In the genomic region with DNA sequence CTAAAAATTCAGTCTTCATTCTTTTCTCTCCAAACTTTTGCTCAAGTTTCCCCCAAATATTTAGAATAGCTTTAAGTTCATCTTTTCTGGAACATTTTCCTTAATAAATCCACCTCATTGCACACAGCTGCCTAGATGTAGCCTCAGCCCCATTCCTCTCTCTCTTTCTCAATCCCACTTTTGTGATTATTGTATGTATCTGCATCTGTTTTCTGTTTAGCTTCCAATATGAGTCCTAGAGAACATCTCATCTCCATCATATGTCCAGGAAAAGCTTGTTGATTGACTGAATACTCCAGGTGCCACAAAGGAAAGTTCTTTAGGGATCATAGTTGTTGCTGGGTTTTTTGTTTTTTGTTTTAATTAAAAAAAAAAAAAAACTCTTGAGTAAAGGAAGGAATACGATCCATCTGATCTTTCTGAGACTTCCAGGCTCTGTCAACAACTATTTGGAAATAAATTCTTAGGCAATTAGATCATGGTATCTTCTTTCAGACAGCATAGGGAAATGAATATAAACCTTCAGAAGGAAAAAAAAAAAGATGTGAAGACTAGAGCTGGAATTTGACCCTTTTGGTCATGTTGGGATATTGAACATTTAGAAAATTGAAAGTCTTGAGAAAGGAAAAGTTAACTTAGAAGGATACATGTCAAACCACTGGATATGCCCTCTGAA, we compare ENCODE assay signal across 14 cellular contexts. TPM values are rescaled to one million over a fixed set of nuclear protein-coding genes. Genes with fewer than 3 reads are reported as not detected.
DNase-seq lines count a peak whose midpoint lies in the region; ATAC-seq, FAIRE-seq and TF ChIP-seq lines count a peak whose summit lies in the region.
"Had no signal": no experiment of that assay in that cellular context is flagged by ENCODE, and none has a peak within 500 bp of the region (broad histone marks: within the 10 kb centered on the region; RNA-seq: fewer than 3 reads in every experiment).

No MANE protein-coding gene starts in this region.

- peaks cover 17% of the 10 kb centered on the region for H3K9me3 Mint-ChIP-seq in mesothelial cell of epicardium
- H3K9me3 Mint-ChIP-seq in activated T-helper 1 cell treated with anti-CD3 and anti-CD28 coated beads, Interleukin-12 subunit alpha, Interleukin-12 subunit beta, Interleukin-2, Interleukin-4 antibody, amounts not matched to agents 30 ng/mL and 10 ng/mL and 1 ng/mL, durations not matched to agents 14 hours and 24 hours and 36 hours, result no peaks in the 10 kb centered on the region

- H3K27ac ChIP-seq in AG04450 (ENCODE audit: low read depth, low read length), result peak overlapping the region; percentile 42
- H3K27ac ChIP-seq: adrenal gland, upper lobe of left lung had no signal

- no peak overlapping the region for H3K4me3 Mint-ChIP-seq in mesothelial cell of epicardium
- no peak overlapping the region for H3K4me3 Mint-ChIP-seq in activated T-helper 1 cell treated with anti-CD3 and anti-CD28 coated beads, Interleukin-12 subunit alpha, Interleukin-12 subunit beta, Interleukin-2, Interleukin-4 antibody, amounts not matched to agents 30 ng/mL and 10 ng/mL and 1 ng/mL, durations not matched to agents 14 hours and 24 hours and 36 hours

- CTCF ChIA-PET in AG04450 (lab: Charles Lee), result interaction anchor here (0.6 to 0.7 kb wide), 4 partner anchors 12 to 80 kb away, joined by 3 to 6 read pairs (median 4); no protein-coding TSS in a partner anchor

- no peaks in the 10 kb centered on the region for H3K27me3 Mint-ChIP-seq in mesothelial cell of epicardium (ENCODE audit: low read depth)
- peaks cover 16% of the 10 kb centered on the region for H3K27me3 Mint-ChIP-seq in activated T-helper 1 cell treated with anti-CD3 and anti-CD28 coated beads, Interleukin-12 subunit alpha, Interleukin-12 subunit beta, Interleukin-2, Interleukin-4 antibody, amounts not matched to agents 30 ng/mL and 10 ng/mL and 1 ng/mL, durations not matched to agents 14 hours and 24 hours and 36 hours (ENCODE audit: insufficient read depth)

- POLR2A ChIA-PET in AG04450 (lab: Yijun Ruan, JAX), result interaction anchor here (0.6 to 1.5 kb wide), 10 partner anchors 20 to 335 kb away, joined by 3 to 15 read pairs (median 3); a partner anchor contains a TSS

- peaks cover 18% of the 10 kb centered on the region for H3K4me1 Mint-ChIP-seq in mesothelial cell of epicardium
- no peaks in the 10 kb centered on the region for H3K4me1 Mint-ChIP-seq in activated T-helper 1 cell treated with anti-CD3 and anti-CD28 coated beads, Interleukin-12 subunit alpha, Interleukin-12 subunit beta, Interleukin-2, Interleukin-4 antibody, amounts not matched to agents 30 ng/mL and 10 ng/mL and 1 ng/mL, durations not matched to agents 14 hours and 24 hours and 36 hours (ENCODE audit: low read depth)

- no peak for ATAC-seq in HG03432 (IDR thresholded peaks at IDR 0.05; ENCODE audit: unreplicated experiment)
- ATAC-seq in GM18511 (IDR thresholded peaks at IDR 0.05; ENCODE audit: unreplicated experiment), result no peak
- ATAC-seq in GM18870 (IDR thresholded peaks at IDR 0.05; ENCODE audit: unreplicated experiment), result no peak

- H3K9me3 ChIP-seq in AG04450 (ENCODE audit: control insufficient read depth, insufficient read depth, low read length), result peaks cover 2% of the 10 kb centered on the region; the same call in 1 of the 2 replicates
- H3K9me3 ChIP-seq: adrenal gland, upper lobe of left lung had no signal

- DNase-seq in AG04450 (ENCODE audit: low read depth, low spot score) (peak; percentile 65), HTR-8/SVneo (ENCODE audit: insufficient read length, low spot score) (peak; percentile 73), cardiac fibroblast (ENCODE audit: low read depth in 2 of 2) (peak; percentile 49 to 62), mesothelial cell of epicardium (ENCODE audit: low spot score in 2 of 2, unreplicated experiment in 2 of 2) (no peak)
- DNase-seq in activated T-helper 1 cell treated with anti-CD3 and anti-CD28 coated beads, Interleukin-12 subunit alpha, Interleukin-12 subunit beta, Interleukin-2, Interleukin-4 antibody, amounts not matched to agents 30 ng/mL and 10 ng/mL and 1 ng/mL, durations not matched to agents 14 hours and 24 hours and 36 hours (ENCODE audit: low spot score), result no peak
- DNase-seq: adrenal gland, NCI-H1092 treated with DMSO at 0.1 percent for 48 hours, NCI-H526 treated with DMSO at 0.1 percent for 48 hours, SHP77, upper lobe of left lung had no signal

- H3K4me3 ChIP-seq in AG04450 (ENCODE audit: low read depth, low read length), result no peak overlapping the region
- no peak overlapping the region for H3K4me3 ChIP-seq in cardiac fibroblast (replicated peaks in 1 of 2; ENCODE audit: low read depth in 2 of 2, low read length in 2 of 2)
- H3K4me3 ChIP-seq: adrenal gland, skin epidermis, upper lobe of left lung had no signal

- no peak for FAIRE-seq in HTR-8/SVneo (lab: Jason Lieb, UNC)

- H3K27ac Mint-ChIP-seq in mesothelial cell of epicardium, result peak overlapping the region; percentile 62
- no peak overlapping the region for H3K27ac Mint-ChIP-seq in activated T-helper 1 cell treated with anti-CD3 and anti-CD28 coated beads, Interleukin-12 subunit alpha, Interleukin-12 subunit beta, Interleukin-2, Interleukin-4 antibody, amounts not matched to agents 30 ng/mL and 10 ng/mL and 1 ng/mL, durations not matched to agents 14 hours and 24 hours and 36 hours

- intact Hi-C loops in activated T-helper 1 cell treated with anti-CD3 and anti-CD28 coated beads, Interleukin-12 subunit alpha, Interleukin-12 subunit beta, Interleukin-2, Interleukin-4 antibody, amounts not matched to agents 30 ng/mL and 10 ng/mL and 1 ng/mL, durations not matched to agents 14 hours and 24 hours and 36 hours (cut with micrococcal nuclease), result no loop called here

- no peaks in the 10 kb centered on the region for H3K27me3 ChIP-seq in AG04450 (ENCODE audit: control insufficient read depth, insufficient read depth, low read length)
- H3K27me3 ChIP-seq: adrenal gland, upper lobe of left lung had no signal

- TF ChIP-seq CTCF in AG04450 (IDR thresholded peaks at IDR 0.05; ENCODE audit: low read depth, low read length), result no peak
- TF ChIP-seq CTCF in cardiac fibroblast (IDR thresholded peaks at IDR 0.05; ENCODE audit: low read depth, low read length), result no peak
- no peak for TF ChIP-seq CTCF in mesothelial cell of epicardium (IDR thresholded peaks at IDR 0.05; ENCODE audit: unreplicated experiment)

- peaks cover 1% of the 10 kb centered on the region for H3K36me3 Mint-ChIP-seq in mesothelial cell of epicardium
- no peaks in the 10 kb centered on the region for H3K36me3 Mint-ChIP-seq in activated T-helper 1 cell treated with anti-CD3 and anti-CD28 coated beads, Interleukin-12 subunit alpha, Interleukin-12 subunit beta, Interleukin-2, Interleukin-4 antibody, amounts not matched to agents 30 ng/mL and 10 ng/mL and 1 ng/mL, durations not matched to agents 14 hours and 24 hours and 36 hours (ENCODE audit: low read depth)

RNA-seq across cellular contexts. Expression of a gene that starts 42.5 kb away (rescaled TPM):
- 0.11 and 0.12 TPM in 2 replicates for polyA plus RNA-seq in AG04450 (2011; rRNA removed)
- not detected in 2 replicates for polyA minus RNA-seq in AG04450 (2011; rRNA and poly(A)+ RNA removed)
- 0.24 to 0.45 TPM (median 0.25 TPM) in 3 replicates for total RNA-seq in mesothelial cell of epicardium
- total RNA-seq in activated T-helper 1 cell treated with anti-CD3 and anti-CD28 coated beads, Interleukin-12 subunit alpha, Interleukin-12 subunit beta, Interleukin-2, Interleukin-4 antibody, amounts not matched to agents 30 ng/mL and 10 ng/mL and 1 ng/mL, durations not matched to agents 14 hours and 24 hours and 36 hours, result not detected in 2 replicates
- total RNA-seq: adrenal gland had no signal

Comparison
In these comparisons a context has a peak if more than half of its experiments do, and no peak if none do; other contexts are left out.
1. DNase-seq: peak in AG04450 (single experiment), HTR-8/SVneo (single experiment) and cardiac fibroblast (2 of 2); none in mesothelial cell of epicardium (0 of 2) and activated T-helper 1 cell treated with anti-CD3 and anti-CD28 coated beads, Interleukin-12 subunit alpha, Interleukin-12 subunit beta, Interleukin-2, Interleukin-4 antibody, amounts not matched to agents 30 ng/mL and 10 ng/mL and 1 ng/mL, durations not matched to agents 14 hours and 24 hours and 36 hours (single experiment).